ENCODE assay signal across 21 cellular contexts in the genomic region with DNA sequence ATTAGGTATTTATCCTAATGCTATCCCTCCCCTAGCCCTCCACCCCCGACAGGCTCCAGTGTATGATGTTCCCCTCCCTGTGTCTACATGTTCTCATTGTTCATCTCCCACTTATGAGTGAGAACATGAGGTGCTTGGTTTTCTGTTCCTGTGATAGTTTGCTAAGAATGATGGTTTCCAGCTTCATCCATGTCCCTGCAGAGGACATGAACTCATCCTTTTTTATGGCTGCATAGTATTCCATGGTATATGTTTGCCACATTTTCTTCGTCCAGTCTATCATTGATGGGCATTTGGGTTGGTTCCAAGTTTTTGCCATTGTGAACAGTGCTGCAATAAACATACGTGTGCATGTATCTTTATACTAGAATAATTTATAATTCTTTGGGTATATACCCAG. TPM values are rescaled to one million over a fixed set of nuclear protein-coding genes. Genes with fewer than 3 reads are reported as not detected.
"Had no signal": no experiment of that assay in that cellular context is flagged by ENCODE, and none has a peak within 500 bp of the region (broad histone marks: within the 10 kb centered on the region; RNA-seq: fewer than 3 reads in every experiment).

No MANE protein-coding gene starts in this region.

RNA-seq across cellular contexts. Expression of a gene that starts 10.4 kb away (rescaled TPM):
- total RNA-seq: activated naive CD4-positive, alpha-beta T cell treated with anti-CD3 and anti-CD28 coated beads for 36 hours; activated naive CD4-positive, alpha-beta T cell treated with anti-CD3 and anti-CD28 coated beads, Interleukin-2, amount 50 U/mL, for 72 hours; activated naive CD8-positive, alpha-beta T cell treated with anti-CD3 and anti-CD28 coated beads for 36 hours; activated naive CD8-positive, alpha-beta T cell treated with anti-CD3 and anti-CD28 coated beads, Interleukin-2, amount 10 ng/mL, durations not matched to agents 7 days and 5 days; activated T-cell treated with anti-CD3 and anti-CD28 coated beads, Interleukin-2, amount 50 U/mL, for 4 hours; activated T-cell treated with anti-CD3 and anti-CD28 coated beads, Interleukin-2, amount 50 U/mL, for 72 hours; activated T-helper 1 cell treated with anti-CD3 and anti-CD28 coated beads, Interleukin-12 subunit alpha, Interleukin-12 subunit beta, Interleukin-2, Interleukin-4 antibody, amounts not matched to agents 30 ng/mL and 10 ng/mL and 1 ng/mL, durations not matched to agents 14 hours and 24 hours and 36 hours; activated T-helper 17 cell treated with anti-CD3 and anti-CD28 coated beads, Interleukin-2, amount 50 U/mL, for 72 hours; activated T-helper 2 cell treated with anti-CD3 and anti-CD28 coated beads, Interferon-gamma antibody, Interleukin-2, Interleukin-4, amounts not matched to agents 10 μg/mL and 5 μg/mL and 100 μg/mL, durations not matched to agents 14 hours and 24 hours and 36 hours; adrenal gland; aorta; ascending aorta; astrocyte; body of pancreas; breast epithelium; bronchial epithelial cell; cardiac muscle cell; cardiac septum; cerebellum; chondrocyte had no signal
- polyA plus RNA-seq: adipose tissue, aorta had no signal
